In the genomic region with DNA sequence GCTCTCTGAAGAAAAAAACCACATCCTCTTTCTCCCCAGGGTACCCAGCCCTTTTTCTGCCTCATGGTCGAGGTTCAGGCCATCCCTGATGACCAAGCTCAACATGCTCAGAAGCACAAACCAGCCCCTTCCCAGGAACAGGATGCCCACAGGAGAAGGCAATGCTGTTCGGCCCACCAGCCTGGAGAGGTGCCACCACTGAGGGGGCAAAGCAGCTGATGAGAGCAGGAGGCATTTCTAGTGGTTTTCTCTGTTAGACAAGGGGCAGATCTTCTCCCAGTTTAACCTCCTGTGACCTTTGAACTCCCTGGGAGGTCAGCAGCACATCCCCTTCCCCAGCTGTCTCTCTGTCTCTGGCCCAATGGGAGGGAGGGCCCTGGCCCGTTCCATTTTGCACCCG, we compare ENCODE assay signal across 26 cellular contexts.
DNase-seq lines count a peak whose midpoint lies in the region; ATAC-seq, FAIRE-seq and TF ChIP-seq lines count a peak whose summit lies in the region.
"Had no signal": no experiment of that assay in that cellular context is flagged by ENCODE, and none has a peak within 500 bp of the region (broad histone marks: within the 10 kb centered on the region; RNA-seq: fewer than 3 reads in every experiment).

No MANE protein-coding gene starts in this region.

- no peak overlapping the region for H3K14ac ChIP-seq in neuronal stem cell (ENCODE audit: low read length)

- no peak overlapping the region for H3K9ac ChIP-seq in BLaER1 treated with 17β-estradiol and CSF1 and Interleukin-3, amounts not matched to agents 10 nM and 100 nM
- H3K9ac ChIP-seq in GM12878 (ENCODE audit: control insufficient read depth, insufficient read depth, low read length) (no peak overlapping the region), neuronal stem cell (ENCODE audit: low read depth, low read length, poor library complexity) (no peak overlapping the region)

- no peak for ATAC-seq in GM12878
- ATAC-seq: A549, PC-3, Right ventricle myocardium inferior had no signal

- DNase-seq in GM12878 (ENCODE audit: low read depth, low spot score) = no peak
- DNase-seq in islet precursor cell = peak; percentile 38
- DNase-seq in neuronal stem cell (ENCODE audit: low spot score) = no peak
- no peak for DNase-seq in MG63
- no peak for DNase-seq in testis
- DNase-seq in NCI-H774 (lab: John Stamatoyannopoulos, UW) = no peak
- no peak for DNase-seq in GM19239 (ENCODE audit: insufficient read length, low spot score)
- DNase-seq: AML-193; Calu3; DMS153; DND-41; GOT3; HCEC 1CT; IMR-90; KG1; MM.1S; NCI-H2029; NCI-H446; NCI-H524 treated with DMSO at 0.1 percent for 48 hours; NK-92 treated with Interleukin-12 subunit alpha and Interleukin-12 subunit beta, amount 100 ng/mL, for 24 hours; PC-3; SJCRH30 had no signal

- H3K4me3 ChIP-seq in BLaER1 treated with 17β-estradiol and CSF1 and Interleukin-3, amounts not matched to agents 10 nM and 100 nM = no peak overlapping the region
- no peak overlapping the region for H3K4me3 ChIP-seq in GM12878
- H3K4me3 ChIP-seq in neuronal stem cell (ENCODE audit: low read length in 2 of 2) = no peak overlapping the region
- no peak overlapping the region for H3K4me3 ChIP-seq in MG63
- H3K4me3 ChIP-seq in testis = no peak overlapping the region
- H3K4me3 ChIP-seq: A549, SJCRH30 had no signal

- no peak overlapping the region for H3K23ac ChIP-seq in neuronal stem cell (ENCODE audit: low read depth, low read length, poor library complexity)

- H3K27me3 ChIP-seq in BLaER1 treated with 17β-estradiol and CSF1 and Interleukin-3, amounts not matched to agents 10 nM and 100 nM = no peaks in the 10 kb centered on the region
- H3K27me3 ChIP-seq in GM12878 (replicated peaks in 1 of 2; ENCODE audit: control insufficient read depth in 2 of 2, insufficient read depth in 2 of 2, low read length in 1 of 2) = no peaks in the 10 kb centered on the region
- peaks cover 0 to 3% (median 0%) of the 10 kb centered on the region in 3 experiments for H3K27me3 ChIP-seq in neuronal stem cell (ENCODE audit: control insufficient read depth in 3 of 3, insufficient read depth in 3 of 3, low read depth in 1 of 3, low read length in 3 of 3)
- H3K27me3 ChIP-seq in MG63 = no peaks in the 10 kb centered on the region; the same call in 1 of the 2 replicates
- no peaks in the 10 kb centered on the region for H3K27me3 ChIP-seq in testis
- H3K27me3 ChIP-seq: SJCRH30 had no signal

- peak overlapping the region; percentile 65 for H3K18ac ChIP-seq in neuronal stem cell (ENCODE audit: low read length)

- no peak overlapping the region for H4K91ac ChIP-seq in neuronal stem cell (ENCODE audit: low read depth, low read length, poor library complexity)

- H2BK5ac ChIP-seq in neuronal stem cell (ENCODE audit: low read length) = no peak overlapping the region

- peak overlapping the region; percentile 54 for H3K4ac ChIP-seq in neuronal stem cell (ENCODE audit: low read length)

- CTCF ChIA-PET in GM12878 (lab: Yijun Ruan, JAX) = interaction anchor here (1.2 to 1.4 kb wide), 2 partner anchors 8 to 10 kb away, joined by 3 to 4 read pairs; no protein-coding TSS in a partner anchor

- H3K4me2 ChIP-seq in BLaER1 treated with 17β-estradiol and CSF1 and Interleukin-3, amounts not matched to agents 10 nM and 100 nM = peak overlapping the region in 7 of 11 experiments; percentile 2 to 42 (median 27); a peak in 10 of 22 replicates
- H3K4me2 ChIP-seq in GM12878 (ENCODE audit: control insufficient read depth, insufficient read depth) = no peak overlapping the region
- H3K4me2 ChIP-seq in neuronal stem cell (ENCODE audit: insufficient read depth, low read length, poor library complexity, severe bottlenecking) = no peak overlapping the region
- H3K4me2 ChIP-seq: A549 had no signal

- H2AK5ac ChIP-seq in neuronal stem cell (ENCODE audit: low read depth, low read length) = no peak overlapping the region

- in situ Hi-C loops in GM12878 (cut with MboI) = no loop called here

- H3K36me3 ChIP-seq in BLaER1 treated with 17β-estradiol and CSF1 and Interleukin-3, amounts not matched to agents 10 nM and 100 nM = peaks cover 0 to 100% (median 95%) of the 10 kb centered on the region in 11 experiments; a peak in 18 of 22 replicates
- H3K36me3 ChIP-seq in GM12878 (ENCODE audit: control insufficient read depth in 2 of 2, insufficient read depth in 2 of 2, low read length in 1 of 2) (peaks cover 55 to 56% of the 10 kb centered on the region in 2 experiments), neuronal stem cell (replicated peaks in 1 of 2; ENCODE audit: control insufficient read depth in 2 of 2, insufficient read depth in 2 of 2, low read length in 2 of 2) (peaks cover 0 to 77% of the 10 kb centered on the region in 2 donors), MG63 (no peaks in the 10 kb centered on the region), testis (ENCODE audit: low read depth, missing control alignments) (no peaks in the 10 kb centered on the region)
- H3K36me3 ChIP-seq: SJCRH30 had no signal

- no peak for TF ChIP-seq EP300 in GM12878 (IDR thresholded peaks at IDR 0.05; ENCODE audit: borderline replicate concordance in 1 of 2, control insufficient read depth in 1 of 2, low read depth in 2 of 2, low read length in 2 of 2)

- no peak overlapping the region for H4K8ac ChIP-seq in neuronal stem cell (ENCODE audit: low read depth, low read length)

- H2BK15ac ChIP-seq in neuronal stem cell (ENCODE audit: low read length) = no peak overlapping the region

- peaks cover 0 to 16% (median 10%) of the 10 kb centered on the region in 10 experiments; a peak in 14 of 20 replicates for H3K4me1 ChIP-seq in BLaER1 treated with 17β-estradiol and CSF1 and Interleukin-3, amounts not matched to agents 10 nM and 100 nM
- H3K4me1 ChIP-seq in GM12878 (ENCODE audit: control insufficient read depth, insufficient read depth, low read length) (no peaks in the 10 kb centered on the region), neuronal stem cell (ENCODE audit: control insufficient read depth in 2 of 2, insufficient read depth in 1 of 2, low read depth in 1 of 2, low read length in 2 of 2) (peaks cover 0 to 4% of the 10 kb centered on the region in 2 donors), testis (no peaks in the 10 kb centered on the region)
- H3K4me1 ChIP-seq: A549, SJCRH30 had no signal

- TF ChIP-seq CTCF in GM12878 (IDR thresholded peaks at IDR 0.05 in 2 of 3, conservative IDR thresholded peaks at IDR 0.05 in 1 of 3; ENCODE audit: control insufficient read depth in 2 of 3, extremely low read depth in 1 of 3, insufficient read depth in 1 of 3, low read depth in 3 of 3, low read length in 3 of 3) (no peak), testis (IDR thresholded peaks at IDR 0.05) (no peak)

- no peak overlapping the region for H2BK12ac ChIP-seq in neuronal stem cell (ENCODE audit: low read length)

- TF ChIP-seq RAD21 in GM12878 (IDR thresholded peaks at IDR 0.05; ENCODE audit: insufficient read depth, low read depth, low read length) = no peak

- H2AFZ ChIP-seq in GM12878 (ENCODE audit: control insufficient read depth, low read depth, low read length) (no peak overlapping the region), neuronal stem cell (ENCODE audit: low read length) (no peak overlapping the region)

- RAD21 ChIA-PET in GM12878 (lab: Charles Lee; ENCODE audit: unreplicated experiment) = no interaction called here

- POLR2A ChIA-PET in GM12878 (lab: Charles Lee) = no interaction called here

- no peaks in the 10 kb centered on the region; the same call in 1 of the 2 replicates for H3K79me2 ChIP-seq in GM12878 (ENCODE audit: control insufficient read depth, insufficient read depth, low read length)

- peaks cover 0 to 99% (median 57%) of the 10 kb centered on the region in 11 experiments; a peak in 17 of 22 replicates for H4K20me1 ChIP-seq in BLaER1 treated with 17β-estradiol and CSF1 and Interleukin-3, amounts not matched to agents 10 nM and 100 nM
- H4K20me1 ChIP-seq in GM12878 (ENCODE audit: control insufficient read depth, insufficient read depth) = no peaks in the 10 kb centered on the region; the same call in 1 of the 2 replicates

- TF ChIP-seq POLR2A in GM12878 (IDR thresholded peaks at IDR 0.05; ENCODE audit: low read depth, low read length) (peak; percentile 38; the same call in 1 of the 2 replicates), testis (IDR thresholded peaks at IDR 0.05) (no peak)

- FAIRE-seq in GM12878 (lab: Jason Lieb, UNC) (no peak), GM19239 (lab: Jason Lieb, UNC) (no peak)
- FAIRE-seq: A549, GM18507 had no signal

- no peaks in the 10 kb centered on the region; a peak in 1 of 22 replicates for H3K9me3 ChIP-seq in BLaER1 treated with 17β-estradiol and CSF1 and Interleukin-3, amounts not matched to agents 10 nM and 100 nM (replicated peaks in 1 of 11)
- H3K9me3 ChIP-seq in GM12878 (replicated peaks; ENCODE audit: control insufficient read depth, insufficient read depth, low read length) = no peaks in the 10 kb centered on the region; the same call in 2 of the 3 replicates
- no peaks in the 10 kb centered on the region for H3K9me3 ChIP-seq in neuronal stem cell (replicated peaks in 1 of 2; ENCODE audit: control insufficient read depth in 2 of 2, insufficient read depth in 1 of 2, low read depth in 1 of 2, low read length in 2 of 2)
- H3K9me3 ChIP-seq in MG63 = no peaks in the 10 kb centered on the region
- no peaks in the 10 kb centered on the region for H3K9me3 ChIP-seq in testis
- H3K9me3 ChIP-seq: A549, SJCRH30 had no signal

- intact Hi-C loops in GM12878 (cut with micrococcal nuclease; ENCODE audit: unreplicated experiment) = no loop called here
- intact Hi-C loops in testis (cut with DNase I; ENCODE audit: low total_unique reads) = no loop called here

- SMC1A ChIA-PET in GM12878 (lab: Charles Lee; ENCODE audit: uncharacterized antibody, unreplicated experiment) = interaction anchor here (1.0 kb wide), 1 partner anchor 10 kb away, joined by 4 read pairs; no protein-coding TSS in a partner anchor

- no peak overlapping the region for H2BK120ac ChIP-seq in neuronal stem cell (ENCODE audit: low read depth, low read length)

- peak overlapping the region in 3 of 11 experiments; percentile 6 to 29 (median 17); a peak in 2 of 22 replicates for H3K27ac ChIP-seq in BLaER1 treated with 17β-estradiol and CSF1 and Interleukin-3, amounts not matched to agents 10 nM and 100 nM
- H3K27ac ChIP-seq in GM12878 (ENCODE audit: control insufficient read depth, insufficient read depth) (no peak overlapping the region), neuronal stem cell (replicated peaks; ENCODE audit: low read length) (no peak overlapping the region), testis (no peak overlapping the region)
- H3K27ac ChIP-seq: A549, SJCRH30 had no signal

- no TSS peak for BruUV-seq in GM12878 (replicated peaks; lab: Mats Ljungman, UMichigan)

- no peaks in the 10 kb centered on the region for H3K79me1 ChIP-seq in neuronal stem cell (ENCODE audit: low read depth, low read length)

- 65% methylated on average over 4 of the region's 4 CpGs for WGBS in GM12878 (ENCODE audit: insufficient coverage, insufficient replicate concordance, low lambda C conversion rate, missing lambda C conversion rate)
- no CpG with 5 or more reads among the region's 4 CpGs for WGBS in neuronal stem cell (ENCODE audit: extremely low coverage in 2 of 2, insufficient read length in 2 of 2, insufficient replicate concordance in 1 of 2), 2 donors
- WGBS in testis, 2 donors = 73 to 74% methylated on average over 4 of the region's 4 CpGs

TF ChIP-seq in GM12878, 131 proteins besides CTCF, POLR2A, EP300 and RAD21 (continues in another document):
- TF ChIP-seq MTA2 (IDR thresholded peaks at IDR 0.05; ENCODE audit: low read depth) = no peak

Comparison
In these comparisons a context has a peak if more than half of its experiments do, and no peak if none do; other contexts are left out.
1. H3K4me2 ChIP-seq: peak in BLaER1 treated with 17β-estradiol and CSF1 and Interleukin-3, amounts not matched to agents 10 nM and 100 nM (7 of 11); none in GM12878 (single experiment) and neuronal stem cell (single experiment).